ENCODE assay signal across 36 cellular contexts in genomic region chr2:159988412-159988970, GRCh38.
"Had no signal": no experiment of that assay in that cellular context is flagged by ENCODE, and none has a peak within 500 bp of the region (broad histone marks: within the 10 kb centered on the region; RNA-seq: fewer than 3 reads in every experiment).

No MANE protein-coding gene starts in this region.

- H3K27ac Mint-ChIP-seq: activated B cell treated with CpG ODN at 0.5 μM for 24 hours; activated CD4-positive, alpha-beta memory T cell treated with anti-CD3 and anti-CD28 coated beads for 36 hours; activated CD4-positive, alpha-beta T cell treated with anti-CD3 and anti-CD28 coated beads, Interleukin-2, amount 10 ng/mL, durations not matched to agents 24 days and 14 days; activated CD8-positive, alpha-beta T cell treated with anti-CD3 and anti-CD28 coated beads for 36 hours; activated naive CD4-positive, alpha-beta T cell treated with anti-CD3 and anti-CD28 coated beads for 36 hours; activated naive CD4-positive, alpha-beta T cell treated with anti-CD3 and anti-CD28 coated beads, Interleukin-2, amount 50 U/mL, for 72 hours; activated naive CD8-positive, alpha-beta T cell treated with anti-CD3 and anti-CD28 coated beads for 36 hours; activated T-cell treated with anti-CD3 and anti-CD28 coated beads, Interleukin-2, amount 50 U/mL, for 72 hours; activated T-helper 1 cell treated with anti-CD3 and anti-CD28 coated beads, Interleukin-12 subunit alpha, Interleukin-12 subunit beta, Interleukin-2, Interleukin-4 antibody, amounts not matched to agents 30 ng/mL and 10 ng/mL and 1 ng/mL, durations not matched to agents 14 hours and 24 hours and 36 hours; activated T-helper 17 cell treated with anti-CD3 and anti-CD28 coated beads, Interleukin-2, amount 50 U/mL, for 72 hours; T-helper 1 cell treated with Interleukin-12 subunit alpha and Interleukin-12 subunit beta and Interleukin-4 antibody, amounts not matched to agents 30 μg/mL and 1 μg/mL, for 36 hours; T-helper 2 cell treated with Interferon-gamma antibody and Interleukin-4, amounts not matched to agents 5 μg/mL and 100 μg/mL, for 36 hours had no signal

- H3K4me1 ChIP-seq: adrenal gland, body of pancreas, breast epithelium had no signal

- H3K9me3 Mint-ChIP-seq: activated B cell treated with CpG ODN at 0.5 μM for 24 hours; activated CD4-positive, alpha-beta memory T cell treated with anti-CD3 and anti-CD28 coated beads for 36 hours; activated CD4-positive, alpha-beta T cell treated with anti-CD3 and anti-CD28 coated beads, Interleukin-2, amount 10 ng/mL, durations not matched to agents 24 days and 14 days; activated CD8-positive, alpha-beta T cell treated with anti-CD3 and anti-CD28 coated beads for 36 hours; activated naive CD4-positive, alpha-beta T cell treated with anti-CD3 and anti-CD28 coated beads for 36 hours; activated naive CD4-positive, alpha-beta T cell treated with anti-CD3 and anti-CD28 coated beads, Interleukin-2, amount 50 U/mL, for 72 hours; activated naive CD8-positive, alpha-beta T cell treated with anti-CD3 and anti-CD28 coated beads for 36 hours; activated T-cell treated with anti-CD3 and anti-CD28 coated beads, Interleukin-2, amount 50 U/mL, for 4 hours; activated T-cell treated with anti-CD3 and anti-CD28 coated beads, Interleukin-2, amount 50 U/mL, for 72 hours; activated T-helper 1 cell treated with anti-CD3 and anti-CD28 coated beads, Interleukin-12 subunit alpha, Interleukin-12 subunit beta, Interleukin-2, Interleukin-4 antibody, amounts not matched to agents 30 ng/mL and 10 ng/mL and 1 ng/mL, durations not matched to agents 14 hours and 24 hours and 36 hours; activated T-helper 17 cell treated with anti-CD3 and anti-CD28 coated beads, Interleukin-2, amount 50 U/mL, for 72 hours; T-helper 1 cell treated with Interleukin-12 subunit alpha and Interleukin-12 subunit beta and Interleukin-4 antibody, amounts not matched to agents 30 μg/mL and 1 μg/mL, for 36 hours; T-helper 2 cell treated with Interferon-gamma antibody and Interleukin-4, amounts not matched to agents 5 μg/mL and 100 μg/mL, for 36 hours had no signal

- H3K27me3 ChIP-seq: adrenal gland, body of pancreas, brain microvascular endothelial cell, breast epithelium had no signal

- H3K4me3 Mint-ChIP-seq: activated B cell treated with CpG ODN at 0.5 μM for 24 hours; activated CD4-positive, alpha-beta memory T cell treated with anti-CD3 and anti-CD28 coated beads for 36 hours; activated CD4-positive, alpha-beta T cell treated with anti-CD3 and anti-CD28 coated beads, Interleukin-2, amount 10 ng/mL, durations not matched to agents 24 days and 14 days; activated CD8-positive, alpha-beta T cell treated with anti-CD3 and anti-CD28 coated beads for 36 hours; activated naive CD4-positive, alpha-beta T cell treated with anti-CD3 and anti-CD28 coated beads for 36 hours; activated naive CD8-positive, alpha-beta T cell treated with anti-CD3 and anti-CD28 coated beads for 36 hours; activated T-cell treated with anti-CD3 and anti-CD28 coated beads, Interleukin-2, amount 50 U/mL, for 4 hours; activated T-cell treated with anti-CD3 and anti-CD28 coated beads, Interleukin-2, amount 50 U/mL, for 72 hours; activated T-helper 1 cell treated with anti-CD3 and anti-CD28 coated beads, Interleukin-12 subunit alpha, Interleukin-12 subunit beta, Interleukin-2, Interleukin-4 antibody, amounts not matched to agents 30 ng/mL and 10 ng/mL and 1 ng/mL, durations not matched to agents 14 hours and 24 hours and 36 hours; activated T-helper 17 cell treated with anti-CD3 and anti-CD28 coated beads, Interleukin-2, amount 50 U/mL, for 72 hours; T-helper 1 cell treated with Interleukin-12 subunit alpha and Interleukin-12 subunit beta and Interleukin-4 antibody, amounts not matched to agents 30 μg/mL and 1 μg/mL, for 36 hours; T-helper 2 cell treated with Interferon-gamma antibody and Interleukin-4, amounts not matched to agents 5 μg/mL and 100 μg/mL, for 36 hours had no signal

- DNase-seq: activated B cell treated with CpG ODN at 0.5 μM for 24 hours; activated CD4-positive, alpha-beta memory T cell treated with anti-CD3 and anti-CD28 coated beads for 36 hours; activated CD4-positive, alpha-beta T cell treated with anti-CD3 and anti-CD28 coated beads for 4 hours; activated CD4-positive, alpha-beta T cell treated with anti-CD3 and anti-CD28 coated beads, Interleukin-2, amount 10 ng/mL, durations not matched to agents 24 days and 14 days; activated CD4-positive, alpha-beta T cell treated with anti-CD3 and anti-CD28 coated beads, Interleukin-2, amount 50 U/mL, for 1 hour; activated CD4-positive, alpha-beta T cell treated with anti-CD3 and anti-CD28 coated beads, Interleukin-2, amount 50 U/mL, for 4 hours; activated CD4-positive, CD25-positive, alpha-beta regulatory T cell treated with anti-CD3 and anti-CD28 coated beads, Interleukin-2, amount 50 U/mL, for 72 hours; activated CD8-positive, alpha-beta memory T cell treated with anti-CD3 and anti-CD28 coated beads, Interleukin-2, amount 50 U/mL, for 4 hours; activated CD8-positive, alpha-beta T cell treated with anti-CD3 and anti-CD28 coated beads for 36 hours; activated effector memory CD4-positive, alpha-beta T cell treated with anti-CD3 and anti-CD28 coated beads, Interleukin-2, amount 50 U/mL, for 16 hours; activated gamma-delta T cell treated with Interleukin-2 at 50 U/mL for 16 hours; activated naive CD4-positive, alpha-beta T cell; activated naive CD4-positive, alpha-beta T cell treated with anti-CD3 and anti-CD28 coated beads for 36 hours; activated naive CD4-positive, alpha-beta T cell treated with anti-CD3 and anti-CD28 coated beads, Interleukin-2, amount 50 U/mL, for 16 hours; activated naive CD8-positive, alpha-beta T cell treated with anti-CD3 and anti-CD28 coated beads for 36 hours; activated T-cell treated with anti-CD3 and anti-CD28 coated beads for 4 hours; activated T-cell treated with anti-CD3 and anti-CD28 coated beads, Interleukin-2, amount 50 U/mL, for 1 hour; activated T-cell treated with anti-CD3 and anti-CD28 coated beads, Interleukin-2, amount 50 U/mL, for 4 hours; activated T-cell treated with anti-CD3 and anti-CD28 coated beads, Interleukin-2, amount 50 U/mL, for 72 hours; adrenal gland; amygdala; aorta; body of pancreas; brain microvascular endothelial cell; central memory CD4-positive, alpha-beta T cell; SW 1271; T-helper 1 cell; T-helper 2 cell; T-helper 9 cell had no signal

- H3K9me3 ChIP-seq: adrenal gland, body of pancreas, breast epithelium had no signal

- H3K4me1 Mint-ChIP-seq: activated B cell treated with CpG ODN at 0.5 μM for 24 hours; activated CD4-positive, alpha-beta T cell treated with anti-CD3 and anti-CD28 coated beads, Interleukin-2, amount 10 ng/mL, durations not matched to agents 24 days and 14 days; activated naive CD8-positive, alpha-beta T cell treated with anti-CD3 and anti-CD28 coated beads for 36 hours; activated T-helper 17 cell treated with anti-CD3 and anti-CD28 coated beads, Interleukin-2, amount 50 U/mL, for 72 hours had no signal

- H3K36me3 Mint-ChIP-seq: activated CD4-positive, alpha-beta memory T cell treated with anti-CD3 and anti-CD28 coated beads for 36 hours; activated naive CD4-positive, alpha-beta T cell treated with anti-CD3 and anti-CD28 coated beads, Interleukin-2, amount 50 U/mL, for 72 hours; activated naive CD8-positive, alpha-beta T cell treated with anti-CD3 and anti-CD28 coated beads for 36 hours had no signal

- ATAC-seq: activated CD8-positive, alpha-beta T cell treated with anti-CD3 and anti-CD28 coated beads for 36 hours; activated naive CD4-positive, alpha-beta T cell treated with anti-CD3 and anti-CD28 coated beads, Interleukin-2, amount 50 U/mL, for 72 hours; activated T-cell treated with anti-CD3 and anti-CD28 coated beads, Interleukin-2, amount 50 U/mL, for 4 hours; activated T-cell treated with anti-CD3 and anti-CD28 coated beads, Interleukin-2, amount 50 U/mL, for 72 hours; activated T-helper 17 cell treated with anti-CD3 and anti-CD28 coated beads, Interleukin-2, amount 50 U/mL, for 72 hours; body of pancreas had no signal

- H3K36me3 ChIP-seq: adrenal gland, breast epithelium had no signal

- H3K27ac ChIP-seq: adrenal gland, body of pancreas, brain microvascular endothelial cell, breast epithelium, VCaP had no signal

- H3K4me3 ChIP-seq: adrenal gland, body of pancreas, breast epithelium had no signal
